ENCODE assay signal across 8 cellular contexts in the genomic region with DNA sequence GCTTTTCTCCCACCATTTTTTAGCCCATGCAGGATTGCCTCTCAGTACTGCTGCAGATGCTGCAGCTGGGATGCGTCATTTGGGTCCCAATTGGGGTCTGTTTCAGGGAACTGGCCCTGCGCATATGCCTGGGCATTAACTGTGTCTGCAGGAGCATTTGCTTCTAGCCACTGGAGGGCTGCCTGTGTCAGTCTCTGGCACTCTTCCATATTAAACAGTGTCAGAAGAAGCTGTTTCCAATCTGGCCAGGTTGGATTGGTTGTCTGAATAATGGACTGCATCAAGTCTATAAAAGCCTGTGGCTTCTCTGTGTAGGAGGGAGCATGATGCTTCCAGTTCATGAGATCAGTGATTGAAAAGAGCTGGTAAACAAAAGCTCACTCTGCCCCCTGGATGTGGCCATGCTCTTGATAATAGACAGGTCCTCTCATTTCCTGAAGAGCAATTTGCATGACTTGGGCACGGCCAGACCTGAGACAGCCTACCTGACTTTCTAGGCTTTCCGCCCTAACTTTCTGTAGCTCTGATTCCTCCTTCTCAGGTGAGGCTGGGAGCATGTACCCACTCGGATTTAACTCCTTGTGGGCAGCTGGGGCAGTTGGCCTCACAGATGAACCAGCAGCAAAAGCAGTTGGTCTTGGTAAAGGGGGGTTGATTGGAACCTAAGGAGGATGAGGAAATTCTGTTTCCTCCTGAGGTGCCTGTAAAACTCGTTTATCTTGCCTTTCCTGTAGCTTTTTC. TPM values are rescaled to one million over a fixed set of nuclear protein-coding genes. Genes with fewer than 3 reads are reported as not detected.
A peak's percentile ranks its signal among the peaks of the same experiment; 100 is the strongest.
DNase-seq lines count a peak whose midpoint lies in the region; ATAC-seq and TF ChIP-seq lines count a peak whose summit lies in the region.

No MANE protein-coding gene starts in this region.

- H3K27ac ChIP-seq in tibial artery = no peak overlapping the region
- H3K27ac ChIP-seq in esophagus muscularis mucosa (replicated peaks in 1 of 4) = no peak overlapping the region

- DNase-seq in DMS53 (lab: John Stamatoyannopoulos, UW) = peak; percentile 93
- peak; percentile 43 for DNase-seq in SHP77 treated with DMSO at 0.1 percent for 48 hours (lab: John Stamatoyannopoulos, UW)
- peak; percentile 70 for DNase-seq in left lobe of liver (ENCODE audit: low spot score)
- no peak for DNase-seq in occipital lobe (lab: John Stamatoyannopoulos, UW)
- DNase-seq in activated CD8-positive, alpha-beta memory T cell treated with anti-CD3 and anti-CD28 coated beads, Interleukin-2, amount 10 ng/mL, durations not matched to agents 7 days and 5 days = no peak
- DNase-seq in tibial artery = no peak
- DNase-seq in esophagus muscularis mucosa (ENCODE audit: extremely low spot score) = no peak

- H3K27me3 ChIP-seq in tibial artery (no peaks in the 10 kb centered on the region), esophagus muscularis mucosa (no peaks in the 10 kb centered on the region)

- no peak for TF ChIP-seq POLR2A in esophagus muscularis mucosa (IDR thresholded peaks at IDR 0.05; ENCODE audit: low read depth)

- ATAC-seq in HG02678 (IDR thresholded peaks at IDR 0.05; ENCODE audit: unreplicated experiment) (peak; percentile 31), left lobe of liver (peak; percentile 82)
- no peak for ATAC-seq in activated CD8-positive, alpha-beta memory T cell treated with anti-CD3 and anti-CD28 coated beads, Interleukin-2, amount 10 ng/mL, durations not matched to agents 7 days and 5 days

- CTCF ChIA-PET in activated CD8-positive, alpha-beta memory T cell treated with anti-CD3 and anti-CD28 coated beads, Interleukin-2, amount 10 ng/mL, durations not matched to agents 7 days and 5 days (lab: Charles Lee) = interaction anchor here (1.2 kb wide), 1 partner anchor 140 kb away, joined by 3 read pairs; no protein-coding TSS in a partner anchor

- H3K4me3 ChIP-seq in tibial artery = no peak overlapping the region
- H3K4me3 ChIP-seq in esophagus muscularis mucosa = no peak overlapping the region

- peaks cover 2% of the 10 kb centered on the region for H3K4me1 Mint-ChIP-seq in activated CD8-positive, alpha-beta memory T cell treated with anti-CD3 and anti-CD28 coated beads, Interleukin-2, amount 10 ng/mL, durations not matched to agents 7 days and 5 days

- H3K4me1 ChIP-seq in tibial artery (peaks cover 0 to 7% (median 2%) of the 10 kb centered on the region in 4 donors), esophagus muscularis mucosa (peaks cover 0 to 4% (median 0%) of the 10 kb centered on the region in 4 donors)

- no peak overlapping the region for H3K27ac Mint-ChIP-seq in activated CD8-positive, alpha-beta memory T cell treated with anti-CD3 and anti-CD28 coated beads, Interleukin-2, amount 10 ng/mL, durations not matched to agents 7 days and 5 days

- H3K27me3 Mint-ChIP-seq in activated CD8-positive, alpha-beta memory T cell treated with anti-CD3 and anti-CD28 coated beads, Interleukin-2, amount 10 ng/mL, durations not matched to agents 7 days and 5 days = no peaks in the 10 kb centered on the region

- no peak for TF ChIP-seq EP300 in esophagus muscularis mucosa (IDR thresholded peaks at IDR 0.05)

- H3K36me3 ChIP-seq in tibial artery (no peaks in the 10 kb centered on the region), esophagus muscularis mucosa (no peaks in the 10 kb centered on the region)

- no peaks in the 10 kb centered on the region for H3K36me3 Mint-ChIP-seq in activated CD8-positive, alpha-beta memory T cell treated with anti-CD3 and anti-CD28 coated beads, Interleukin-2, amount 10 ng/mL, durations not matched to agents 7 days and 5 days

- H3K9me3 Mint-ChIP-seq in activated CD8-positive, alpha-beta memory T cell treated with anti-CD3 and anti-CD28 coated beads, Interleukin-2, amount 10 ng/mL, durations not matched to agents 7 days and 5 days (ENCODE audit: low read depth) = no peaks in the 10 kb centered on the region

- 49% methylated on average over 6 of the region's 6 CpGs for WGBS in esophagus muscularis mucosa

- H3K4me3 Mint-ChIP-seq in activated CD8-positive, alpha-beta memory T cell treated with anti-CD3 and anti-CD28 coated beads, Interleukin-2, amount 10 ng/mL, durations not matched to agents 7 days and 5 days = no peak overlapping the region

- H3K9me3 ChIP-seq in tibial artery = no peaks in the 10 kb centered on the region
- H3K9me3 ChIP-seq in esophagus muscularis mucosa = no peaks in the 10 kb centered on the region

- intact Hi-C loops in tibial artery (cut with DNase I; ENCODE audit: low total_unique reads) (no loop called here), esophagus muscularis mucosa (cut with DNase I) (no loop called here)

- TF ChIP-seq CTCF in tibial artery (IDR thresholded peaks at IDR 0.05) = no peak
- no peak for TF ChIP-seq CTCF in esophagus muscularis mucosa (IDR thresholded peaks at IDR 0.05)

RNA-seq across cellular contexts. Expression of a gene that starts 29.2 kb away (rescaled TPM):
- 11.1 TPM for total RNA-seq in left lobe of liver
- 8.4 TPM for total RNA-seq in occipital lobe
- not detected for total RNA-seq in activated CD8-positive, alpha-beta memory T cell treated with anti-CD3 and anti-CD28 coated beads, Interleukin-2, amount 10 ng/mL, durations not matched to agents 7 days and 5 days
- total RNA-seq in esophagus muscularis mucosa = not detected

Comparison
In these comparisons a context has a peak if more than half of its experiments do, and no peak if none do; other contexts are left out.
1. DNase-seq: peak in DMS53 (single experiment), SHP77 treated with DMSO at 0.1 percent for 48 hours (single experiment) and left lobe of liver (single experiment); none in occipital lobe (single experiment), activated CD8-positive, alpha-beta memory T cell treated with anti-CD3 and anti-CD28 coated beads, Interleukin-2, amount 10 ng/mL, durations not matched to agents 7 days and 5 days (single experiment), tibial artery (0 of 2) and esophagus muscularis mucosa (single experiment).